19 cellular contexts compared by ENCODE assay signal in genomic region chr10:123782549-123782948, GRCh38.
A peak's percentile ranks its signal among the peaks of the same experiment; 100 is the strongest.
DNase-seq lines count a peak whose midpoint lies in the region; ATAC-seq and TF ChIP-seq lines count a peak whose summit lies in the region.
"Had no signal": no experiment of that assay in that cellular context is flagged by ENCODE, and none has a peak within 500 bp of the region (broad histone marks: within the 10 kb centered on the region; RNA-seq: fewer than 3 reads in every experiment).

No MANE protein-coding gene starts in this region.

- H3K27ac ChIP-seq in esophagus (ENCODE audit: low read depth in 2 of 2, low read length in 1 of 2) = peak overlapping the region; percentile 68 to 78
- peak overlapping the region; percentile 3 to 55 (median 44) for H3K27ac ChIP-seq in sigmoid colon

- H3K27ac Mint-ChIP-seq in WTC11 = no peak overlapping the region
- H3K27ac Mint-ChIP-seq: B cell, CD14-positive monocyte, HFFc6 had no signal

- no peak for TF ChIP-seq POLR2A in sigmoid colon (IDR thresholded peaks at IDR 0.05)

- peaks cover 0 to 9% of the 10 kb centered on the region in 2 donors for H3K4me1 ChIP-seq in esophagus (ENCODE audit: control insufficient read depth in 2 of 2, insufficient read depth in 2 of 2, low read length in 1 of 2)
- H3K4me1 ChIP-seq in sigmoid colon = peaks cover 0 to 70% (median 53%) of the 10 kb centered on the region in 4 donors

- intact Hi-C loops in sigmoid colon (cut with DNase I) = no loop called here

- CTCF ChIA-PET in WTC11 (lab: Charles Lee) = interaction anchor here (0.7 to 1.5 kb wide), 5 partner anchors 23 to 212 kb away, joined by 3 to 6 read pairs (median 3); no protein-coding TSS in a partner anchor

- H3K4me3 ChIP-seq in esophagus (ENCODE audit: low read depth in 1 of 2, low read length in 2 of 2) (no peak overlapping the region), sigmoid colon (no peak overlapping the region)
- H3K4me3 ChIP-seq: MG63 had no signal

- TF ChIP-seq EP300 in sigmoid colon (IDR thresholded peaks at IDR 0.05) = no peak

- no peaks in the 10 kb centered on the region for H3K9me3 Mint-ChIP-seq in WTC11
- H3K9me3 Mint-ChIP-seq: HFFc6 had no signal

- peaks cover 50% of the 10 kb centered on the region for H3K27me3 Mint-ChIP-seq in WTC11 (ENCODE audit: low read depth)

- H3K4me3 Mint-ChIP-seq in WTC11 = no peak overlapping the region
- H3K4me3 Mint-ChIP-seq: B cell, CD14-positive monocyte, HFFc6 had no signal

- POLR2A ChIA-PET in WTC11 (lab: Charles Lee) = interaction anchor here (0.6 kb wide), 1 partner anchor 1277 kb away, joined by 4 read pairs; no protein-coding TSS in a partner anchor

- 70 to 72% methylated on average over 5 of the region's 5 CpGs for WGBS in esophagus, 2 donors
- WGBS in sigmoid colon, 2 donors = 83 to 93% methylated on average over 5 of the region's 5 CpGs

- H3K9me3 ChIP-seq in esophagus (ENCODE audit: control insufficient read depth in 2 of 2, insufficient read depth in 1 of 2, low read depth in 1 of 2, low read length in 1 of 2) (no peaks in the 10 kb centered on the region), sigmoid colon (no peaks in the 10 kb centered on the region)
- H3K9me3 ChIP-seq: MG63 had no signal

- H3K4me1 Mint-ChIP-seq in WTC11 = peaks cover 44% of the 10 kb centered on the region
- H3K4me1 Mint-ChIP-seq: B cell, CD14-positive monocyte had no signal

- no peaks in the 10 kb centered on the region for H3K36me3 Mint-ChIP-seq in WTC11
- H3K36me3 Mint-ChIP-seq: CD14-positive monocyte had no signal

- ATAC-seq in WTC11 = no peak
- ATAC-seq in GM21737 (IDR thresholded peaks at IDR 0.05; ENCODE audit: unreplicated experiment) = no peak

- DNase-seq in ELF-1 (ENCODE audit: low read depth, low spot score) = peak; percentile 59
- no peak for DNase-seq in WTC11 (ENCODE audit: low spot score)
- DNase-seq in sigmoid colon = no peak
- no peak for DNase-seq in activated effector memory CD4-positive, alpha-beta T cell treated with anti-CD3 and anti-CD28 coated beads, Interleukin-2, amount 50 U/mL, for 16 hours
- DNase-seq in AML-193 (lab: John Stamatoyannopoulos, UW) = no peak
- DNase-seq: DMS53, H7, HFFc6, Kasumi-1, MG63, NCI-H1417, NCI-H187, NCI-H446, NCI-H526, OCI-M1 had no signal

- TF ChIP-seq CTCF in WTC11 (IDR thresholded peaks at IDR 0.05) (no peak), sigmoid colon (IDR thresholded peaks at IDR 0.05) (no peak)

- no peaks in the 10 kb centered on the region for H3K36me3 ChIP-seq in esophagus (ENCODE audit: control insufficient read depth in 2 of 2, insufficient read depth in 2 of 2, low read length in 1 of 2)
- H3K36me3 ChIP-seq in sigmoid colon = peaks cover 0 to 6% (median 0%) of the 10 kb centered on the region in 4 donors
- H3K36me3 ChIP-seq: MG63 had no signal

- H3K27me3 ChIP-seq in esophagus (ENCODE audit: control insufficient read depth in 1 of 2, insufficient read depth in 2 of 2, low read length in 2 of 2) = no peaks in the 10 kb centered on the region
- H3K27me3 ChIP-seq in sigmoid colon = no peaks in the 10 kb centered on the region

TF ChIP-seq in WTC11, 78 proteins besides CTCF, POLR2A, EP300 and RAD21:
- TF ChIP-seq EMX1 (CRISPR knock-in tag; IDR thresholded peaks at IDR 0.05) (0 out of 2 replicates have a peak, but pooled peaks have one; percentile 21), ZNF423 (CRISPR knock-in tag; IDR thresholded peaks at IDR 0.05) (no peak), MXD4 (CRISPR knock-in tag; IDR thresholded peaks at IDR 0.05; ENCODE audit: borderline replicate concordance) (0 out of 2 replicates have a peak, but pooled peaks have one; percentile 17)
